Comparison of ENCODE assay signal across 16 cellular contexts in the genomic region with DNA sequence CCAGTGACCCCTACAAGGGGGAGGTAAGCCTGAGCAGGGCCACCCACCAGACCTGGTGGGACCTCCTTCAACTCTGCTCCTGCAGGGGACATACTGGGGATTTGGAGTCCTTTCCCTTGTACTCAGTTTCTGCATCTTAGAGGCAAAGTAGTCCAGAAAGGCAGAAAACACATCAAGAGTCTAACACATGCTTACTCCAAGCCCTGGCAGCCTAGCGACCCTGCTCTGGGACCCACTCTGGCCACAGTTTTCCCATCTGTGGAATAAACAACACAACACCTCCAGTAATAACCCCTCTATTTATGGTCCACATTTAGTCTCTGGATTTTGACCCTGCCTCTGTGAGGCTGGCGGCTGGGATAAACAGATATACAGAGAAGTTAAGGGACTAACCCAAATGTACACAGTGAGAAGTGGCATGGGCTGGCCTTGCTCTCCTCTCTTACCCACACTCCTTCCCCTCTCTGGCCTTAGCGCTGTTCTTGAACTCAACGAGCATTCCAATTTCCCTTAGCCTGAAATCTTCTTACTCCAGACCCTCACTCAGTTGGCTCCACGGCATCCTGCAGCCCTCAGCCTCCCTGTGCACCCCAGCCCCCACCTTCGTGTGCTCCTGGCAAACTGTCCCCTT. TPM values are rescaled to one million over a fixed set of nuclear protein-coding genes. Genes with fewer than 3 reads are reported as not detected.
DNase-seq lines count a peak whose midpoint lies in the region; ATAC-seq and TF ChIP-seq lines count a peak whose summit lies in the region.
"Had no signal": no experiment of that assay in that cellular context is flagged by ENCODE, and none has a peak within 500 bp of the region (broad histone marks: within the 10 kb centered on the region; RNA-seq: fewer than 3 reads in every experiment).

No MANE protein-coding gene starts in this region.

- H3K27ac ChIP-seq in CD8-positive, alpha-beta T cell (ENCODE audit: low read depth, low read length), result no peak overlapping the region
- H3K27ac ChIP-seq in SU-DHL-6 (ENCODE audit: low read depth, low read length) (peak overlapping the region; percentile 73; the same call in 1 of the 2 replicates), fibroblast of lung (ENCODE audit: insufficient read depth, low read length) (peak overlapping the region; percentile 87), gastrocnemius medialis (peak overlapping the region; percentile 46 to 83 (median 62))
- H3K27ac ChIP-seq: C4-2B, pancreas had no signal

- H3K27me3 Mint-ChIP-seq in CD8-positive, alpha-beta T cell (ENCODE audit: low read depth), result peaks cover under 1% of the 10 kb centered on the region
- H3K27me3 Mint-ChIP-seq in activated CD4-positive, alpha-beta memory T cell treated with anti-CD3 and anti-CD28 coated beads, Interleukin-2, amount 10 ng/mL, durations not matched to agents 7 days and 5 days, result peaks cover 27% of the 10 kb centered on the region

- H3K4me3 Mint-ChIP-seq in CD8-positive, alpha-beta T cell, result no peak overlapping the region
- no peak overlapping the region for H3K4me3 Mint-ChIP-seq in activated CD4-positive, alpha-beta memory T cell treated with anti-CD3 and anti-CD28 coated beads, Interleukin-2, amount 10 ng/mL, durations not matched to agents 7 days and 5 days

- H3K79me2 ChIP-seq in SU-DHL-6 (ENCODE audit: insufficient read depth, low read length), result peaks cover 77% of the 10 kb centered on the region
- peaks cover 83% of the 10 kb centered on the region for H3K79me2 ChIP-seq in fibroblast of lung (ENCODE audit: control insufficient read depth, insufficient read depth, low read length)

- TF ChIP-seq CTCF in CD8-positive, alpha-beta T cell (IDR thresholded peaks at IDR 0.05), result no peak
- TF ChIP-seq CTCF in SU-DHL-6 (IDR thresholded peaks at IDR 0.05; ENCODE audit: insufficient read depth, low read length, poor library complexity, severe bottlenecking) (no peak), fibroblast of lung (conservative IDR thresholded peaks at IDR 0.05 in 1 of 2, IDR thresholded peaks at IDR 0.05 in 1 of 2; ENCODE audit: low read depth in 1 of 2, low read length in 2 of 2) (no peak), gastrocnemius medialis (IDR thresholded peaks at IDR 0.05 in 4 of 5, conservative IDR thresholded peaks at IDR 0.05 in 1 of 5) (no peak)

- POLR2A ChIA-PET in CD8-positive, alpha-beta T cell (lab: Charles Lee), result no interaction called here
- POLR2A ChIA-PET in activated CD4-positive, alpha-beta memory T cell treated with anti-CD3 and anti-CD28 coated beads, Interleukin-2, amount 10 ng/mL, durations not matched to agents 7 days and 5 days (lab: Charles Lee), result no interaction called here

- H3K9ac ChIP-seq in SU-DHL-6 (ENCODE audit: low read length) (peak overlapping the region; percentile 82; the same call in 1 of the 2 replicates), fibroblast of lung (ENCODE audit: insufficient read depth, low read length) (no peak overlapping the region)

- H3K4me2 ChIP-seq in SU-DHL-6 (ENCODE audit: low read depth, low read length, poor library complexity, severe bottlenecking) (peak overlapping the region; percentile 67), fibroblast of lung (ENCODE audit: extremely low read depth, insufficient read depth, low read length) (peak overlapping the region; percentile 85)

- no peaks in the 10 kb centered on the region for H4K20me1 ChIP-seq in SU-DHL-6 (ENCODE audit: low read depth, low read length)
- H4K20me1 ChIP-seq in fibroblast of lung (ENCODE audit: control insufficient read depth, extremely low read depth, insufficient read depth, low read length), result no peaks in the 10 kb centered on the region

- H3K9me3 Mint-ChIP-seq in CD8-positive, alpha-beta T cell, result no peaks in the 10 kb centered on the region
- no peaks in the 10 kb centered on the region for H3K9me3 Mint-ChIP-seq in activated CD4-positive, alpha-beta memory T cell treated with anti-CD3 and anti-CD28 coated beads, Interleukin-2, amount 10 ng/mL, durations not matched to agents 7 days and 5 days

- no peak for DNase-seq in CD8-positive, alpha-beta T cell
- DNase-seq in fibroblast of lung (ENCODE audit: low read depth in 2 of 2) (no peak), gastrocnemius medialis (no peak)
- no peak for DNase-seq in activated CD4-positive, alpha-beta memory T cell treated with anti-CD3 and anti-CD28 coated beads, Interleukin-2, amount 10 ng/mL, durations not matched to agents 7 days and 5 days
- DNase-seq: activated T-cell treated with anti-CD3 and anti-CD28 coated beads, Interleukin-2, amount 50 U/mL, for 1 hour; amniotic stem cell; effector memory CD4-positive, alpha-beta T cell; NCI-H146; NCI-H69; pancreas; stimulated activated CD4-positive, alpha-beta T cell treated with anti-CD3 and anti-CD28 coated beads, Interleukin-2, amount 100 ng/mL, for 24 hours had no signal

- no peak for TF ChIP-seq POLR2A in gastrocnemius medialis (IDR thresholded peaks at IDR 0.05)

- CTCF ChIA-PET in CD8-positive, alpha-beta T cell (lab: Charles Lee), result interaction anchor here (0.7 to 1.9 kb wide), 2 partner anchors 86 to 247 kb away, joined by 3 to 4 read pairs; a partner anchor contains a TSS
- CTCF ChIA-PET in activated CD4-positive, alpha-beta memory T cell treated with anti-CD3 and anti-CD28 coated beads, Interleukin-2, amount 10 ng/mL, durations not matched to agents 7 days and 5 days (lab: Charles Lee), result interaction anchor here (0.9 to 1.0 kb wide), 2 partner anchors 10 to 24 kb away, joined by 3 read pairs; no protein-coding TSS in a partner anchor

- in situ Hi-C loops in gastrocnemius medialis (cut with MboI; ENCODE audit: low sequenced_read_pairs in 4 of 4), result no loop called here

- no peak overlapping the region for H3K4me3 ChIP-seq in CD8-positive, alpha-beta T cell (ENCODE audit: low read depth, low read length)
- H3K4me3 ChIP-seq in SU-DHL-6 (ENCODE audit: insufficient read depth, low read length, poor library complexity, severe bottlenecking) (no peak overlapping the region), fibroblast of lung (replicated peaks in 1 of 4; ENCODE audit: control extremely low read depth in 1 of 4, insufficient read depth in 1 of 4, low read depth in 3 of 4, low read length in 4 of 4) (peak overlapping the region in 2 of 4 experiments; percentile 5 to 78), gastrocnemius medialis (no peak overlapping the region)
- H3K4me3 ChIP-seq: pancreas had no signal

- H3K9me3 ChIP-seq in CD8-positive, alpha-beta T cell (ENCODE audit: low read length), result no peaks in the 10 kb centered on the region
- no peaks in the 10 kb centered on the region for H3K9me3 ChIP-seq in SU-DHL-6 (ENCODE audit: insufficient read depth, low read length)
- H3K9me3 ChIP-seq in fibroblast of lung (ENCODE audit: control insufficient read depth, insufficient read depth, low read depth, low read length), result no peaks in the 10 kb centered on the region
- H3K9me3 ChIP-seq in gastrocnemius medialis, result no peaks in the 10 kb centered on the region
- H3K9me3 ChIP-seq: pancreas had no signal

- H3F3A ChIP-seq in SU-DHL-6 (ENCODE audit: insufficient read depth), result peaks cover 9% of the 10 kb centered on the region

- intact Hi-C loops in CD8-positive, alpha-beta T cell (cut with DNase I, micrococcal nuclease), result no loop called here
- intact Hi-C loops in gastrocnemius medialis (cut with DNase I; ENCODE audit: low total_unique reads), result no loop called here

- no peak for ATAC-seq in CD8-positive, alpha-beta T cell
- no peak for ATAC-seq in gastrocnemius medialis
- no peak for ATAC-seq in HG02840 (IDR thresholded peaks at IDR 0.05; ENCODE audit: low FRiP score, unreplicated experiment)
- ATAC-seq in HG03045 (IDR thresholded peaks at IDR 0.05; ENCODE audit: unreplicated experiment), result no peak
- no peak for ATAC-seq in activated CD4-positive, CD25-positive, alpha-beta regulatory T cell treated with anti-CD3 and anti-CD28 coated beads, Interleukin-2, amount 50 U/mL, for 24 hours
- ATAC-seq: pancreas had no signal

- no peaks in the 10 kb centered on the region for H3K9me2 ChIP-seq in SU-DHL-6 (replicated peaks; ENCODE audit: insufficient read depth, low read length)

- no peak overlapping the region for H2AFZ ChIP-seq in SU-DHL-6 (ENCODE audit: low read depth, low read length, severe bottlenecking)
- no peak overlapping the region for H2AFZ ChIP-seq in fibroblast of lung (ENCODE audit: low read length)

- H3K27ac Mint-ChIP-seq in CD8-positive, alpha-beta T cell, result peak overlapping the region; percentile 11
- H3K27ac Mint-ChIP-seq in activated CD4-positive, alpha-beta memory T cell treated with anti-CD3 and anti-CD28 coated beads, Interleukin-2, amount 10 ng/mL, durations not matched to agents 7 days and 5 days, result no peak overlapping the region

- no peaks in the 10 kb centered on the region for H3K36me3 ChIP-seq in CD8-positive, alpha-beta T cell (ENCODE audit: insufficient read depth, low read length)
- H3K36me3 ChIP-seq in SU-DHL-6 (ENCODE audit: low read length), result no peaks in the 10 kb centered on the region
- peaks cover 5% of the 10 kb centered on the region for H3K36me3 ChIP-seq in fibroblast of lung (ENCODE audit: control insufficient read depth, insufficient read depth, low read length)
- H3K36me3 ChIP-seq in gastrocnemius medialis, result no peaks in the 10 kb centered on the region
- H3K36me3 ChIP-seq: pancreas had no signal

- H3K36me3 Mint-ChIP-seq in CD8-positive, alpha-beta T cell, result no peaks in the 10 kb centered on the region
- no peaks in the 10 kb centered on the region for H3K36me3 Mint-ChIP-seq in activated CD4-positive, alpha-beta memory T cell treated with anti-CD3 and anti-CD28 coated beads, Interleukin-2, amount 10 ng/mL, durations not matched to agents 7 days and 5 days (ENCODE audit: low read depth)

- H3K4me1 Mint-ChIP-seq in CD8-positive, alpha-beta T cell (ENCODE audit: low read depth), result peaks cover 19% of the 10 kb centered on the region
- peaks cover 17% of the 10 kb centered on the region for H3K4me1 Mint-ChIP-seq in activated CD4-positive, alpha-beta memory T cell treated with anti-CD3 and anti-CD28 coated beads, Interleukin-2, amount 10 ng/mL, durations not matched to agents 7 days and 5 days

- H3K4me1 ChIP-seq in CD8-positive, alpha-beta T cell (ENCODE audit: insufficient read depth, low read length), result peaks cover 18% of the 10 kb centered on the region
- H3K4me1 ChIP-seq in fibroblast of lung (ENCODE audit: control insufficient read depth, extremely low read depth, insufficient read depth, low read length) (peaks cover 55% of the 10 kb centered on the region), gastrocnemius medialis (peaks cover 25 to 33% of the 10 kb centered on the region in 2 donors)

- no peaks in the 10 kb centered on the region for H3K27me3 ChIP-seq in CD8-positive, alpha-beta T cell (ENCODE audit: insufficient read depth, low read length)
- H3K27me3 ChIP-seq in SU-DHL-6 (ENCODE audit: low read length), result no peaks in the 10 kb centered on the region
- H3K27me3 ChIP-seq in fibroblast of lung (ENCODE audit: control insufficient read depth, insufficient read depth, low read length), result no peaks in the 10 kb centered on the region
- H3K27me3 ChIP-seq in gastrocnemius medialis, result no peaks in the 10 kb centered on the region
- H3K27me3 ChIP-seq: pancreas had no signal

RNA-seq across cellular contexts. Expression of a gene that starts 16.1 kb away (rescaled TPM):
- total RNA-seq in CD8-positive, alpha-beta T cell, result not detected
- under 0.01 TPM in 1 of 2 replicates, not detected in the other for total RNA-seq in fibroblast of lung
- 0.09 TPM in 2 replicates for polyA plus RNA-seq in fibroblast of lung
- polyA plus RNA-seq in fibroblast of lung (2012), result 0.06 TPM in 1 of 2 replicates, not detected in the other
- not detected in 2 replicates for polyA minus RNA-seq in fibroblast of lung (ENCODE audit: low replicate concordance)
- not detected for total RNA-seq in gastrocnemius medialis
- total RNA-seq in activated CD4-positive, alpha-beta memory T cell treated with anti-CD3 and anti-CD28 coated beads, Interleukin-2, amount 10 ng/mL, durations not matched to agents 7 days and 5 days, result not detected
